Comparison of ENCODE assay signal across 8 cellular contexts in genomic region chr22:36350751-36351594, GRCh38. TPM values are rescaled to one million over a fixed set of nuclear protein-coding genes. Genes with fewer than 3 reads are reported as not detected.
DNase-seq lines count a peak whose midpoint lies in the region; ATAC-seq and TF ChIP-seq lines count a peak whose summit lies in the region.

No MANE protein-coding gene starts in this region.

- H3K27me3 Mint-ChIP-seq in activated CD4-positive, alpha-beta memory T cell treated with anti-CD3 and anti-CD28 coated beads for 36 hours: no peaks in the 10 kb centered on the region

- H3K4me1 ChIP-seq in heart right ventricle: peaks cover 49 to 98% (median 96%) of the 10 kb centered on the region in 9 donors
- peaks cover 52 to 59% of the 10 kb centered on the region in 2 donors for H3K4me1 ChIP-seq in gastrocnemius medialis

- no peak for TF ChIP-seq POLR2A in gastrocnemius medialis (IDR thresholded peaks at IDR 0.05)

- CTCF ChIA-PET in activated CD4-positive, alpha-beta memory T cell treated with anti-CD3 and anti-CD28 coated beads for 36 hours (lab: Charles Lee): interaction anchor here (0.7 to 2.5 kb wide), 5 partner anchors 11 to 135 kb away, joined by 3 to 9 read pairs (median 3); no protein-coding TSS in a partner anchor

- H3K4me1 Mint-ChIP-seq in activated CD4-positive, alpha-beta memory T cell treated with anti-CD3 and anti-CD28 coated beads for 36 hours (ENCODE audit: low read depth): peaks cover 88% of the 10 kb centered on the region

- no peak overlapping the region for H3K4me3 Mint-ChIP-seq in activated CD4-positive, alpha-beta memory T cell treated with anti-CD3 and anti-CD28 coated beads for 36 hours

- TF ChIP-seq CTCF in heart right ventricle (IDR thresholded peaks at IDR 0.05) (peak in 3 of 9 donors; percentile 5 to 27 (median 13)), gastrocnemius medialis (IDR thresholded peaks at IDR 0.05 in 4 of 5, conservative IDR thresholded peaks at IDR 0.05 in 1 of 5) (no peak)

- no peaks in the 10 kb centered on the region for H3K9me3 Mint-ChIP-seq in activated CD4-positive, alpha-beta memory T cell treated with anti-CD3 and anti-CD28 coated beads for 36 hours

- H3K36me3 ChIP-seq in heart right ventricle: peaks cover 0 to 43% (median 19%) of the 10 kb centered on the region in 9 donors
- peaks cover 0 to 27% of the 10 kb centered on the region in 2 donors for H3K36me3 ChIP-seq in gastrocnemius medialis

- H3K4me3 ChIP-seq in heart right ventricle (peak overlapping the region in 1 of 10 donors; percentile 4), gastrocnemius medialis (no peak overlapping the region)

- H3K27ac ChIP-seq in heart right ventricle: peak overlapping the region; percentile 52 to 93 (median 88)
- H3K27ac ChIP-seq in gastrocnemius medialis: peak overlapping the region; percentile 74 to 84 (median 83)

- WGBS in heart right ventricle, 2 donors: 28 to 35% methylated on average over 14 of the region's 14 CpGs

- peaks cover 43% of the 10 kb centered on the region for H3K36me3 Mint-ChIP-seq in activated CD4-positive, alpha-beta memory T cell treated with anti-CD3 and anti-CD28 coated beads for 36 hours

- peak overlapping the region; percentile 94 for H3K27ac Mint-ChIP-seq in activated CD4-positive, alpha-beta memory T cell treated with anti-CD3 and anti-CD28 coated beads for 36 hours

- POLR2A ChIA-PET in activated CD4-positive, alpha-beta memory T cell treated with anti-CD3 and anti-CD28 coated beads for 36 hours (lab: Charles Lee): no interaction called here

- ATAC-seq in heart right ventricle (peak in 4 of 8 donors; percentile 16 to 20 (median 18)), gastrocnemius medialis (peak in 1 of 2 donors; percentile 55)

- H3K9me3 ChIP-seq in heart right ventricle (no peaks in the 10 kb centered on the region), gastrocnemius medialis (no peaks in the 10 kb centered on the region)

- in situ Hi-C loops in gastrocnemius medialis (cut with MboI; ENCODE audit: low sequenced_read_pairs in 4 of 4): no loop called here

- H3K27me3 ChIP-seq in heart right ventricle (no peaks in the 10 kb centered on the region), gastrocnemius medialis (no peaks in the 10 kb centered on the region)

- intact Hi-C loops in activated CD4-positive, alpha-beta memory T cell treated with anti-CD3 and anti-CD28 coated beads for 36 hours (cut with micrococcal nuclease): loop anchor here (10.0 kb wide), 1 partner anchor 894 kb away; the partner anchor contains the start of gene RAC2
- intact Hi-C loops in heart right ventricle (cut with DNase I): no loop called here
- intact Hi-C loops in gastrocnemius medialis (cut with DNase I; ENCODE audit: low total_unique reads): no loop called here

- peak; percentile 54 for DNase-seq in ELF-1 (ENCODE audit: low read depth, low spot score)
- no peak for DNase-seq in activated CD4-positive, alpha-beta memory T cell treated with anti-CD3 and anti-CD28 coated beads for 36 hours
- peak in 1 of 2 donors; percentile 25 for DNase-seq in heart right ventricle
- DNase-seq in gastrocnemius medialis: no peak
- no peak for DNase-seq in NCI-H774 (lab: John Stamatoyannopoulos, UW)
- DNase-seq in Ammon's horn (ENCODE audit: low spot score): no peak
- no peak for DNase-seq in SKM-1 treated with dmso at 0.1 percent for 144 hours (lab: John Stamatoyannopoulos, UW; ENCODE audit: unreplicated experiment)
- no peak for DNase-seq in SHP77 (lab: John Stamatoyannopoulos, UW)

RNA-seq across cellular contexts. Expression of gene MYH9, which starts 36.8 kb away (rescaled TPM):
- total RNA-seq in activated CD4-positive, alpha-beta memory T cell treated with anti-CD3 and anti-CD28 coated beads for 36 hours: 100 to 1,000 TPM; 712 to 720 TPM
- total RNA-seq in heart right ventricle (100 to 1,000 TPM; 132 to 345 (median 189) TPM), gastrocnemius medialis (100 to 1,000 TPM in 3 of 4 donors, 10 to 100 TPM in 1; 38.9 to 115 (median 104) TPM)
- 100 to 1,000 TPM; 134 to 243 TPM for polyA plus RNA-seq in heart right ventricle
